ENCODE assay signal across 1 cellular context in genomic region chr12:105317942-105318614, GRCh38.
TF ChIP-seq lines count a peak whose summit lies in the region.

No MANE protein-coding gene starts in this region.

TF ChIP-seq in HepG2, 621 proteins besides CTCF, POLR2A, EP300 and RAD21 (continued from another document):
- no peak for TF ChIP-seq TFDP1 (CRISPR knock-in tag; IDR thresholded peaks at IDR 0.05; ENCODE audit: borderline replicate concordance)
